13 cellular contexts compared by ENCODE assay signal in genomic region chr1:177770096-177770495, GRCh38.
"Had no signal": no experiment of that assay in that cellular context is flagged by ENCODE, and none has a peak within 500 bp of the region (broad histone marks: within the 10 kb centered on the region; RNA-seq: fewer than 3 reads in every experiment).

No MANE protein-coding gene starts in this region.

- H3K9me3 ChIP-seq: pancreas had no signal

- H3K36me3 ChIP-seq: esophagus squamous epithelium, left ventricle myocardium inferior, pancreas had no signal

- DNase-seq: activated CD4-positive, alpha-beta T cell treated with anti-CD3 and anti-CD28 coated beads, Interleukin-2, amount 50 U/mL, for 1 hour; activated CD4-positive, CD25-positive, alpha-beta regulatory T cell; activated naive CD4-positive, alpha-beta T cell treated with Interleukin-2 at 50 U/mL for 16 hours; anterior cingulate cortex; effector CD8-positive, alpha-beta T cell; esophagus squamous epithelium; kidney; left ventricle myocardium inferior; naive thymus-derived CD8-positive, alpha-beta T cell; pancreas; stimulated activated CD4-positive, alpha-beta T cell treated with anti-CD3 and anti-CD28 coated beads, Interleukin-12 subunit alpha, Interleukin-12 subunit beta, amount 100 ng/mL, for 4 hours; stimulated activated CD4-positive, alpha-beta T cell treated with anti-CD3 and anti-CD28 coated beads, Interleukin-2, amount 100 ng/mL, for 24 hours had no signal

- H3K4me1 ChIP-seq: esophagus squamous epithelium, left ventricle myocardium inferior, pancreas had no signal

- H3K27ac ChIP-seq: esophagus squamous epithelium, hepatocyte, left ventricle myocardium inferior, pancreas had no signal

- H3K4me3 ChIP-seq: esophagus squamous epithelium, hepatocyte, left ventricle myocardium inferior, pancreas had no signal

- ATAC-seq: naive thymus-derived CD8-positive, alpha-beta T cell had no signal

- H3K27me3 ChIP-seq: esophagus squamous epithelium, pancreas had no signal
